17 cellular contexts compared by ENCODE assay signal in the genomic region with DNA sequence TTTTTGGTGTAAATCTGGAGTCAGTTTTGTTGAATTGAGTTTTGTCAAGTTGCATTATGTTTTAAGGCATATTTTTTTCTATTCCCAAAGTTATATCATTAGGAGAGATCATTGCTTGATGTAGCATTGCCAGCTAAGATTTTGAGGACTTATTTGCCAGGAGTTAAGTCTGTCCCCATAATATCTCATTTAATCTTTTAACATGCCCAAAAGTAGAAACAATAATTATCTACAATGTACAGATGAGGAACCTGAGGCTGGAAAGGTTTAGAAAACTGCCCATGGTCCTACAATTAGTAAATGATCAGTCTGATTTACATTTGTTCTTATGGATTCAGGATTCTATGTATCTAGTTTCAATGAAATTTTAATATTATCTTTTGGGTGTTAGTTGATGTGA. TPM values are rescaled to one million over a fixed set of nuclear protein-coding genes. Genes with fewer than 3 reads are reported as not detected.
DNase-seq lines count a peak whose midpoint lies in the region; ATAC-seq, FAIRE-seq and TF ChIP-seq lines count a peak whose summit lies in the region.
"Had no signal": no experiment of that assay in that cellular context is flagged by ENCODE, and none has a peak within 500 bp of the region (broad histone marks: within the 10 kb centered on the region; RNA-seq: fewer than 3 reads in every experiment).

No MANE protein-coding gene starts in this region.

- H2AFZ ChIP-seq in OCI-LY7 (ENCODE audit: low read length) (no peak overlapping the region), hepatocyte (no peak overlapping the region)

- H3K9me3 ChIP-seq in OCI-LY7 (ENCODE audit: low read length), result no peaks in the 10 kb centered on the region
- no peaks in the 10 kb centered on the region for H3K9me3 ChIP-seq in hepatocyte (ENCODE audit: low read depth)
- H3K9me3 ChIP-seq in pancreas, result no peaks in the 10 kb centered on the region
- H3K9me3 ChIP-seq: neutrophil had no signal

- H3K36me3 Mint-ChIP-seq in stimulated activated naive CD8-positive, alpha-beta T cell treated with anti-CD3 and anti-CD28 coated beads, Interleukin-15, Interleukin-2, amounts not matched to agents 100 ng/mL and 50 ng/mL, for 24 hours (ENCODE audit: low read depth), result peaks cover 7% of the 10 kb centered on the region

- H3K36me3 ChIP-seq in OCI-LY7 (ENCODE audit: insufficient read depth, low read length) (peaks cover 11% of the 10 kb centered on the region), hepatocyte (replicated peaks; ENCODE audit: insufficient read depth, low read depth) (no peaks in the 10 kb centered on the region), pancreas (no peaks in the 10 kb centered on the region)

- H3K4me1 ChIP-seq in OCI-LY7 (ENCODE audit: insufficient read depth, low read length, poor library complexity, severe bottlenecking), result peaks cover 33% of the 10 kb centered on the region
- H3K4me1 ChIP-seq in hepatocyte (ENCODE audit: insufficient read depth), result peaks cover 10% of the 10 kb centered on the region
- peaks cover 35 to 51% (median 51%) of the 10 kb centered on the region in 3 donors for H3K4me1 ChIP-seq in pancreas

- ATAC-seq in stimulated activated naive CD8-positive, alpha-beta T cell treated with anti-CD3 and anti-CD28 coated beads, Interleukin-15, Interleukin-2, amounts not matched to agents 100 U/mL and 50 U/mL, for 24 hours, result no peak
- no peak for ATAC-seq in GM21825 (IDR thresholded peaks at IDR 0.05; ENCODE audit: unreplicated experiment)
- ATAC-seq in pancreas, result no peak
- ATAC-seq in GM21423 (IDR thresholded peaks at IDR 0.05; ENCODE audit: unreplicated experiment), result no peak
- ATAC-seq: activated CD8-positive, alpha-beta T cell treated with anti-CD3 and anti-CD28 coated beads for 36 hours had no signal

- POLR2A ChIA-PET in OCI-LY7 (lab: Charles Lee), result interaction anchor here (0.6 to 1.2 kb wide), 3 partner anchors 12 to 48 kb away, joined by 3 read pairs; no protein-coding TSS in a partner anchor

- CTCF ChIA-PET in OCI-LY7 (lab: Charles Lee; ENCODE audit: unreplicated experiment), result no interaction called here

- BruUV-seq in OCI-LY7 (replicated peaks; lab: Mats Ljungman, UMichigan), result no TSS peak

- no peaks in the 10 kb centered on the region for H3K27me3 Mint-ChIP-seq in stimulated activated naive CD8-positive, alpha-beta T cell treated with anti-CD3 and anti-CD28 coated beads, Interleukin-15, Interleukin-2, amounts not matched to agents 100 ng/mL and 50 ng/mL, for 24 hours
- H3K27me3 Mint-ChIP-seq: activated CD8-positive, alpha-beta T cell treated with anti-CD3 and anti-CD28 coated beads for 36 hours had no signal

- H3K27me3 ChIP-seq in hepatocyte (no peaks in the 10 kb centered on the region), pancreas (no peaks in the 10 kb centered on the region)
- H3K27me3 ChIP-seq: neutrophil had no signal

- no peak overlapping the region for H3K27ac ChIP-seq in OCI-LY7 (ENCODE audit: low read depth, low read length, poor library complexity, severe bottlenecking)
- H3K27ac ChIP-seq in hepatocyte, result no peak overlapping the region
- no peak overlapping the region for H3K27ac ChIP-seq in pancreas

- H3K4me3 ChIP-seq in OCI-LY7 (ENCODE audit: low read depth, low read length, poor library complexity, severe bottlenecking), result no peak overlapping the region
- H3K4me3 ChIP-seq in hepatocyte, result no peak overlapping the region
- no peak overlapping the region for H3K4me3 ChIP-seq in pancreas

- H4K20me1 ChIP-seq in OCI-LY7 (ENCODE audit: insufficient read depth, low read length), result peaks cover 60% of the 10 kb centered on the region
- peaks cover 77% of the 10 kb centered on the region for H4K20me1 ChIP-seq in hepatocyte (ENCODE audit: insufficient read depth, poor library complexity, severe bottlenecking)

- peaks cover 96% of the 10 kb centered on the region for H3K79me2 ChIP-seq in OCI-LY7 (ENCODE audit: insufficient read depth, low read depth, low read length)
- peaks cover 94% of the 10 kb centered on the region for H3K79me2 ChIP-seq in hepatocyte

- intact Hi-C loops in OCI-LY7 (cut with micrococcal nuclease; ENCODE audit: unreplicated experiment), result no loop called here
- intact Hi-C loops in pancreas (cut with DNase I), result loop anchor here in 1 of 3 donors (10.0 kb wide), 1 partner anchor 53 kb away; no protein-coding TSS in a partner anchor

- peaks cover 72% of the 10 kb centered on the region for H3K4me1 Mint-ChIP-seq in stimulated activated naive CD8-positive, alpha-beta T cell treated with anti-CD3 and anti-CD28 coated beads, Interleukin-15, Interleukin-2, amounts not matched to agents 100 ng/mL and 50 ng/mL, for 24 hours (ENCODE audit: low read depth)

- H3K4me2 ChIP-seq in OCI-LY7 (ENCODE audit: low read length) (peak overlapping the region; percentile 77; the same call in 1 of the 2 replicates), hepatocyte (peak overlapping the region; percentile 93)

- no peak overlapping the region for H3K27ac Mint-ChIP-seq in stimulated activated naive CD8-positive, alpha-beta T cell treated with anti-CD3 and anti-CD28 coated beads, Interleukin-15, Interleukin-2, amounts not matched to agents 100 ng/mL and 50 ng/mL, for 24 hours

- TF ChIP-seq CTCF in OCI-LY7 (conservative IDR thresholded peaks at IDR 0.05; ENCODE audit: low read length) (no peak), hepatocyte (IDR thresholded peaks at IDR 0.05; ENCODE audit: poor library complexity) (no peak), pancreas (IDR thresholded peaks at IDR 0.05) (no peak)

- no peaks in the 10 kb centered on the region for H3K9me3 Mint-ChIP-seq in stimulated activated naive CD8-positive, alpha-beta T cell treated with anti-CD3 and anti-CD28 coated beads, Interleukin-15, Interleukin-2, amounts not matched to agents 100 ng/mL and 50 ng/mL, for 24 hours
- H3K9me3 Mint-ChIP-seq: activated CD8-positive, alpha-beta T cell treated with anti-CD3 and anti-CD28 coated beads for 36 hours; activated T-helper 2 cell treated with anti-CD3 and anti-CD28 coated beads, Interferon-gamma antibody, Interleukin-2, Interleukin-4, amounts not matched to agents 10 μg/mL and 5 μg/mL and 100 μg/mL, durations not matched to agents 14 hours and 24 hours and 36 hours had no signal

- H3K9me2 ChIP-seq in OCI-LY7 (ENCODE audit: insufficient read depth, low read length) (no peaks in the 10 kb centered on the region), hepatocyte (replicated peaks; ENCODE audit: insufficient read depth) (no peaks in the 10 kb centered on the region)

- peak overlapping the region; percentile 3 for H3K4me3 Mint-ChIP-seq in stimulated activated naive CD8-positive, alpha-beta T cell treated with anti-CD3 and anti-CD28 coated beads, Interleukin-15, Interleukin-2, amounts not matched to agents 100 ng/mL and 50 ng/mL, for 24 hours

- no peak for FAIRE-seq in pancreas (lab: Jason Lieb, UNC)
- FAIRE-seq: endometrium had no signal

- in situ Hi-C loops in KBM-7 (cut with MboI; ENCODE audit: low pct_unique_long_range_greater_than_20kb, low sequenced_read_pairs), result no loop called here

- no peak for DNase-seq in stimulated activated naive CD8-positive, alpha-beta T cell treated with anti-CD3 and anti-CD28 coated beads, Interleukin-15, Interleukin-2, amounts not matched to agents 100 U/mL and 50 U/mL, for 24 hours
- no peak for DNase-seq in OCI-LY7 (ENCODE audit: low spot score)
- DNase-seq in hepatocyte (ENCODE audit: low spot score), result no peak
- DNase-seq in pancreas, result no peak
- no peak for DNase-seq in KBM-7
- DNase-seq: activated CD8-positive, alpha-beta T cell treated with anti-CD3 and anti-CD28 coated beads for 36 hours; Calu3; Kasumi-1; kidney glomerular epithelial cell; NCI-H774; RPMI8226 had no signal

RNA-seq across cellular contexts. Expression of a gene that starts 4.7 kb away (rescaled TPM):
- total RNA-seq in OCI-LY7 (2014; rRNA removed; shearing (Covaris generic)), result 24.9 and 29.1 TPM in 2 replicates
- total RNA-seq in OCI-LY7 (2022), result 56.1 and 61.5 TPM in 2 replicates
- 35.0 and 52.6 TPM in 2 replicates for total RNA-seq in hepatocyte
- polyA plus RNA-seq in hepatocyte, result 18.5 and 19.1 TPM in 2 replicates
- 10 to 100 TPM; 25.7 to 48.1 (median 27.4) TPM for total RNA-seq in pancreas
- polyA plus RNA-seq in pancreas, result 10 to 100 TPM in 1 of 2 donors, 1 to 10 TPM in 1; 8.1 to 12.2 TPM
